1 cellular context compared by ENCODE assay signal in the genomic region with DNA sequence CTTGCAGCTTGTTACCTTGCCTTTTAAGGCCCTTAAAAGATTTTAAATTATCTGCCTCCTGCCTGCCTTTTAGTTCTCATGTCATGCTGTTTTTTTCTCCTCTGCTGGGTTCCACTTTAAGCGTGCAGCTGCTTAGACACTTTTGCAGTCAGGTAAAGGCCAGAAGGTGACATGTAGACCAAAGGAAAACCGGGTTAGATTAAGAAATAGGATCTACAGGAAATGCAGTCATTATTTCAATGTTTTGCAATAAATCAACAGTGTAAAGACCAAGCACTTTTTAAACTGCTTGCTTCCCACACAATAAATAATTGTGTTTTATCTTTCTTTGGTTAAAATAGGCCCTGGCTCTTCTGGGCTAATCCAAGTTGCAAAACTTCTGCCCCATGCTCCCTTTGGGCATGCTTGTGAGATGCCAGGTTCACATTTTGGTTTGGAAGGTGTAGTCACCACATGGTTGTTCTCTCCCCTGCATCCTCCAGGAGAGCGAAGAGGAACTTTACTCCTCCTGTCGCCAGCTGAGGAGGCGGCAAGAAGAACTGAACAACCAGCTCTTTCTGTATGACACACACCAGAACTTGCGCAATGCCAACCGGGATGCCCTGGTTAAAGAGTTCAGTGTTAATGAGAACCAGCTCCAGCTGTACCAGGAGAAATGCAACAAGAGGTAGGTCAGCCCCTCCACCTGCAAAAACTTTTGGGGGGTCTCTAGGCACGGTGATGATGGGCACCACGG.
TF ChIP-seq lines count a peak whose summit lies in the region.

No MANE protein-coding gene starts in this region.

TF ChIP-seq in K562, 482 proteins besides CTCF, POLR2A, EP300 and RAD21:
- TF ChIP-seq, protein P1, sequence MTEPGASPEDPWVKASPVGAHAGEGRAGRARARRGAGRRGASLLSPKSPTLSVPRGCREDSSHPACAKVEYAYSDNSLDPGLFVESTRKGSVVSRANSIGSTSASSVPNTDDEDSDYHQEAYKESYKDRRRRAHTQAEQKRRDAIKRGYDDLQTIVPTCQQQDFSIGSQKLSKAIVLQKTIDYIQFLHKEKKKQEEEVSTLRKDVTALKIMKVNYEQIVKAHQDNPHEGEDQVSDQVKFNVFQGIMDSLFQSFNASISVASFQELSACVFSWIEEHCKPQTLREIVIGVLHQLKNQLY (CRISPR knock-in tag; conservative IDR thresholded peaks at IDR 0.05), result no peak
- peak; percentile 62; the same call in 1 of the 2 replicates for TF ChIP-seq CEBPB (tag; IDR thresholded peaks at IDR 0.05)
